In the genomic region with DNA sequence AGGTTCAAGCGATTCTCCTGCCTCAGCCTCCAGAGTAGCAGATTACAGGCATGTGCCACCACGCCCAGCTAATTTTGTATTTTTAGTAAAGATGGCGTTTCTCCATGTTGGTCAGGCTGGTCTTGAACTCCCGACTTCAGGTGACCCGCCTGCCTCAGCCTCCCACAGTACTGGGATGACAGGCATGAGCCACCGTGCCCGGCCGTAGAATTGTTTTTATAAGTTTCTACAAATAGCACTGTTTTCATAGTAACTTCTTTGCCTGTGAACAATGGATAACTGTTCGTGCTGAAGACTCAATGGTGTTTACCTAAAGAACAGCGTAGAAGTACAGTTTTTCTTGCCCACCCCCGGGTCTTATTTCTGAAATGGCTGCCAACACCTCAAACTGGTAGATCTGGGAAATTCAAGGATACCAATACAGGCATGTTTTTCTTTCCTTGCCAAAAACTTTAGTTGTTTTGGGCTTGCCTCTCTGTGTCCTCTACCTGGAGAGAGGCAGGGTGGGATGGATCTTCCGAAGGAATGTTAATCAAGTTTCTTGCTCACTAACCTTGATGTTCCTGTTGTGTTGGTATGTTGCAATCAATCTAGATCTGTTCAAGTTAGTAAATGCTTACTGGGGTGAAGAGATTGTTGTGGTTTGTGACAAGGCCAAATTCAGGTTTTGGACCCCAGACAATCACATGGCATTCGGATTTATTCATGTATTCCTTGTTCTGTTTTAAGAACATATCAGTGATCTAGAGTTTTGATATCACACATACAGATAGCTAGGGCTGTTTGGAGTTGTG, we compare ENCODE assay signal across 32 cellular contexts. TPM values are rescaled to one million over a fixed set of nuclear protein-coding genes. Genes with fewer than 3 reads are reported as not detected.
DNase-seq lines count a peak whose midpoint lies in the region; ATAC-seq, FAIRE-seq and TF ChIP-seq lines count a peak whose summit lies in the region.
"Had no signal": no experiment of that assay in that cellular context is flagged by ENCODE, and none has a peak within 500 bp of the region (broad histone marks: within the 10 kb centered on the region; RNA-seq: fewer than 3 reads in every experiment).

No MANE protein-coding gene starts in this region.

- intact Hi-C loops in K562 (cut with micrococcal nuclease): no loop called here
- intact Hi-C loops in esophagus squamous epithelium (cut with DNase I): no loop called here
- intact Hi-C loops in psoas muscle (cut with DNase I): no loop called here
- intact Hi-C loops in activated T-helper 1 cell treated with anti-CD3 and anti-CD28 coated beads, Interleukin-12 subunit alpha, Interleukin-12 subunit beta, Interleukin-2, Interleukin-4 antibody, amounts not matched to agents 30 ng/mL and 10 ng/mL and 1 ng/mL, durations not matched to agents 14 hours and 24 hours and 36 hours (cut with micrococcal nuclease): no loop called here

- POLR2A ChIA-PET in K562 (lab: Yijun Ruan, JAX): interaction anchor here (0.6 kb wide), 1 partner anchor 16 kb away, joined by 3 read pairs; no protein-coding TSS in a partner anchor

- no peak overlapping the region for H3K4me3 Mint-ChIP-seq in progenitor cell of endocrine pancreas (ENCODE audit: low read depth)
- no peak overlapping the region for H3K4me3 Mint-ChIP-seq in activated T-helper 1 cell treated with anti-CD3 and anti-CD28 coated beads, Interleukin-12 subunit alpha, Interleukin-12 subunit beta, Interleukin-2, Interleukin-4 antibody, amounts not matched to agents 30 ng/mL and 10 ng/mL and 1 ng/mL, durations not matched to agents 14 hours and 24 hours and 36 hours
- H3K4me3 Mint-ChIP-seq: activated CD8-positive, alpha-beta T cell treated with anti-CD3 and anti-CD28 coated beads for 36 hours; activated naive CD8-positive, alpha-beta T cell treated with anti-CD3 and anti-CD28 coated beads for 36 hours; CD14-positive monocyte; natural killer cell had no signal

- no peaks in the 10 kb centered on the region for H3K36me3 ChIP-seq in K562 (ENCODE audit: control insufficient read depth, insufficient read depth, low read length)
- H3K36me3 ChIP-seq in esophagus squamous epithelium: no peaks in the 10 kb centered on the region
- no peaks in the 10 kb centered on the region for H3K36me3 ChIP-seq in psoas muscle (ENCODE audit: insufficient read depth in 1 of 2, low read depth in 1 of 2)
- H3K36me3 ChIP-seq: spleen had no signal

- H3K9me3 Mint-ChIP-seq in progenitor cell of endocrine pancreas (ENCODE audit: low read depth): no peaks in the 10 kb centered on the region
- no peaks in the 10 kb centered on the region for H3K9me3 Mint-ChIP-seq in activated T-helper 1 cell treated with anti-CD3 and anti-CD28 coated beads, Interleukin-12 subunit alpha, Interleukin-12 subunit beta, Interleukin-2, Interleukin-4 antibody, amounts not matched to agents 30 ng/mL and 10 ng/mL and 1 ng/mL, durations not matched to agents 14 hours and 24 hours and 36 hours
- H3K9me3 Mint-ChIP-seq: activated CD8-positive, alpha-beta T cell treated with anti-CD3 and anti-CD28 coated beads for 36 hours; activated naive CD8-positive, alpha-beta T cell treated with anti-CD3 and anti-CD28 coated beads for 36 hours; activated T-helper 2 cell treated with anti-CD3 and anti-CD28 coated beads, Interferon-gamma antibody, Interleukin-2, Interleukin-4, amounts not matched to agents 10 μg/mL and 5 μg/mL and 100 μg/mL, durations not matched to agents 14 hours and 24 hours and 36 hours; CD14-positive monocyte; natural killer cell had no signal

- no peaks in the 10 kb centered on the region for H4K20me1 ChIP-seq in K562 (replicated peaks; ENCODE audit: control insufficient read depth, insufficient read depth, low read length)

- H3K4me1 Mint-ChIP-seq in progenitor cell of endocrine pancreas (ENCODE audit: low read depth): peaks cover 16% of the 10 kb centered on the region
- H3K4me1 Mint-ChIP-seq in activated T-helper 1 cell treated with anti-CD3 and anti-CD28 coated beads, Interleukin-12 subunit alpha, Interleukin-12 subunit beta, Interleukin-2, Interleukin-4 antibody, amounts not matched to agents 30 ng/mL and 10 ng/mL and 1 ng/mL, durations not matched to agents 14 hours and 24 hours and 36 hours (ENCODE audit: low read depth): peaks cover 16% of the 10 kb centered on the region

- H3K36me3 Mint-ChIP-seq in progenitor cell of endocrine pancreas (ENCODE audit: insufficient read depth): peaks cover 2% of the 10 kb centered on the region
- no peaks in the 10 kb centered on the region for H3K36me3 Mint-ChIP-seq in activated T-helper 1 cell treated with anti-CD3 and anti-CD28 coated beads, Interleukin-12 subunit alpha, Interleukin-12 subunit beta, Interleukin-2, Interleukin-4 antibody, amounts not matched to agents 30 ng/mL and 10 ng/mL and 1 ng/mL, durations not matched to agents 14 hours and 24 hours and 36 hours (ENCODE audit: low read depth)
- H3K36me3 Mint-ChIP-seq: activated naive CD8-positive, alpha-beta T cell treated with anti-CD3 and anti-CD28 coated beads for 36 hours; natural killer cell had no signal

- TF ChIP-seq CTCF in K562 (IDR thresholded peaks at IDR 0.05 in 2 of 3, conservative IDR thresholded peaks at IDR 0.05 in 1 of 3; ENCODE audit: insufficient read depth in 2 of 3, low read depth in 1 of 3, low read length in 3 of 3): no peak
- TF ChIP-seq CTCF in esophagus squamous epithelium (IDR thresholded peaks at IDR 0.05): no peak
- TF ChIP-seq CTCF in progenitor cell of endocrine pancreas (IDR thresholded peaks at IDR 0.05; ENCODE audit: unreplicated experiment): no peak
- TF ChIP-seq CTCF in psoas muscle (IDR thresholded peaks at IDR 0.05): no peak

- DNase-seq in GM12891 (ENCODE audit: insufficient read length, low spot score) (no peak), K562 (ENCODE audit: extremely low read depth in 1 of 4, low spot score in 3 of 4) (no peak), esophagus squamous epithelium (lab: John Stamatoyannopoulos, UW) (no peak), progenitor cell of endocrine pancreas (ENCODE audit: low spot score, unreplicated experiment) (no peak), psoas muscle (no peak)
- DNase-seq in activated effector memory CD4-positive, alpha-beta T cell treated with anti-CD3 and anti-CD28 coated beads, Interleukin-2, amount 50 U/mL, for 16 hours: no peak
- DNase-seq in activated T-helper 1 cell treated with anti-CD3 and anti-CD28 coated beads, Interleukin-12 subunit alpha, Interleukin-12 subunit beta, Interleukin-2, Interleukin-4 antibody, amounts not matched to agents 30 ng/mL and 10 ng/mL and 1 ng/mL, durations not matched to agents 14 hours and 24 hours and 36 hours (ENCODE audit: low spot score): no peak
- DNase-seq: activated CD4-positive, alpha-beta T cell treated with anti-CD3 and anti-CD28 coated beads for 1 hour; activated CD8-positive, alpha-beta T cell treated with anti-CD3 and anti-CD28 coated beads for 36 hours; activated naive CD8-positive, alpha-beta T cell treated with anti-CD3 and anti-CD28 coated beads for 36 hours; DMS79 treated with DMSO at 0.1 percent for 48 hours; erythroblast; foreskin melanocyte; GF-D8; left colon; natural killer cell; NCI-H1436; NCI-H446; NCI-H82; occipital lobe; retina; RPMI8226; spleen; T-helper 1 cell had no signal

- H3K4me3 ChIP-seq in K562 (no peak overlapping the region), esophagus squamous epithelium (peak overlapping the region in 1 of 4 donors; percentile 8), psoas muscle (no peak overlapping the region)
- H3K4me3 ChIP-seq: spleen had no signal

- no peaks in the 10 kb centered on the region for H3K9me1 ChIP-seq in K562 (ENCODE audit: control insufficient read depth, insufficient read depth, low read length)

- TF ChIP-seq EP300 in K562 (IDR thresholded peaks at IDR 0.05; ENCODE audit: low read length): no peak

- WGBS in K562 (ENCODE audit: insufficient coverage, low coverage, missing lambda C conversion rate): 65% methylated on average over 13 of the region's 13 CpGs
- WGBS in esophagus squamous epithelium, 2 donors: 39 to 58% methylated on average over 13 of the region's 13 CpGs
- 91 to 95% (median 93%) methylated on average over 13 of the region's 13 CpGs for WGBS in psoas muscle, 3 donors

- in situ Hi-C loops in K562 (cut with MboI): no loop called here

- peak overlapping the region; percentile 87 for H3K27ac Mint-ChIP-seq in progenitor cell of endocrine pancreas
- no peak overlapping the region for H3K27ac Mint-ChIP-seq in activated T-helper 1 cell treated with anti-CD3 and anti-CD28 coated beads, Interleukin-12 subunit alpha, Interleukin-12 subunit beta, Interleukin-2, Interleukin-4 antibody, amounts not matched to agents 30 ng/mL and 10 ng/mL and 1 ng/mL, durations not matched to agents 14 hours and 24 hours and 36 hours
- H3K27ac Mint-ChIP-seq: activated CD8-positive, alpha-beta T cell treated with anti-CD3 and anti-CD28 coated beads for 36 hours; activated naive CD8-positive, alpha-beta T cell treated with anti-CD3 and anti-CD28 coated beads for 36 hours; activated T-helper 2 cell treated with anti-CD3 and anti-CD28 coated beads, Interferon-gamma antibody, Interleukin-2, Interleukin-4, amounts not matched to agents 10 μg/mL and 5 μg/mL and 100 μg/mL, durations not matched to agents 14 hours and 24 hours and 36 hours; natural killer cell had no signal

- FAIRE-seq in GM12891 (lab: Jason Lieb, UNC) (peak; percentile 33), K562 (lab: Jason Lieb, UNC) (no peak)
- FAIRE-seq: GM18507 had no signal

- ATAC-seq in K562 (no peak), psoas muscle (no peak), GM21381 (IDR thresholded peaks at IDR 0.05; ENCODE audit: unreplicated experiment) (no peak)
- ATAC-seq: activated CD8-positive, alpha-beta T cell treated with anti-CD3 and anti-CD28 coated beads for 36 hours; left colon; natural killer cell had no signal

- H3K9me3 ChIP-seq in K562 (replicated peaks; ENCODE audit: control insufficient read depth, insufficient read depth, low read depth, low read length) (no peaks in the 10 kb centered on the region), esophagus squamous epithelium (no peaks in the 10 kb centered on the region), psoas muscle (no peaks in the 10 kb centered on the region)
- H3K9me3 ChIP-seq: spleen had no signal

- peaks cover 10% of the 10 kb centered on the region for H3K79me2 ChIP-seq in K562 (ENCODE audit: control insufficient read depth, insufficient read depth, low read length)

- H3K27me3 Mint-ChIP-seq in progenitor cell of endocrine pancreas: no peaks in the 10 kb centered on the region
- no peaks in the 10 kb centered on the region for H3K27me3 Mint-ChIP-seq in activated T-helper 1 cell treated with anti-CD3 and anti-CD28 coated beads, Interleukin-12 subunit alpha, Interleukin-12 subunit beta, Interleukin-2, Interleukin-4 antibody, amounts not matched to agents 30 ng/mL and 10 ng/mL and 1 ng/mL, durations not matched to agents 14 hours and 24 hours and 36 hours (ENCODE audit: insufficient read depth)
- H3K27me3 Mint-ChIP-seq: activated CD8-positive, alpha-beta T cell treated with anti-CD3 and anti-CD28 coated beads for 36 hours; activated naive CD8-positive, alpha-beta T cell treated with anti-CD3 and anti-CD28 coated beads for 36 hours had no signal

- no peak overlapping the region for H3K9ac ChIP-seq in K562 (ENCODE audit: insufficient read depth in 1 of 2, low read depth in 2 of 2, low read length in 2 of 2)
- H3K9ac ChIP-seq: KMS-11 had no signal

- no peak for TF ChIP-seq RAD21 in K562 (CRISPR knock-in tag; conservative IDR thresholded peaks at IDR 0.05 in 1 of 2, IDR thresholded peaks at IDR 0.05 in 1 of 2)

- H3K27ac ChIP-seq in K562 (ENCODE audit: extremely low read depth, low read depth, low read length): no peak overlapping the region
- peak overlapping the region; percentile 38 to 59 (median 53) for H3K27ac ChIP-seq in esophagus squamous epithelium
- no peak overlapping the region for H3K27ac ChIP-seq in psoas muscle
- H3K27ac ChIP-seq: 22Rv1, KMS-11, spleen had no signal

- peaks cover 0 to 25% of the 10 kb centered on the region in 2 experiments; a peak in 4 of 5 replicates for H3K4me1 ChIP-seq in K562 (replicated peaks in 1 of 2; ENCODE audit: control insufficient read depth in 2 of 2, insufficient read depth in 2 of 2, low read length in 2 of 2)
- H3K4me1 ChIP-seq in esophagus squamous epithelium: peaks cover 0 to 79% (median 12%) of the 10 kb centered on the region in 3 donors
- peaks cover 17% of the 10 kb centered on the region for H3K4me1 ChIP-seq in psoas muscle

- TF ChIP-seq POLR2A in GM12891 (IDR thresholded peaks at IDR 0.05; ENCODE audit: low read depth, low read length) (no peak), K562 (conservative IDR thresholded peaks at IDR 0.05) (no peak), esophagus squamous epithelium (IDR thresholded peaks at IDR 0.05) (no peak)

- CTCF ChIA-PET in K562 (lab: Yijun Ruan, JAX; ENCODE audit: low intra/inter-chr PET ratio): no interaction called here

- H2AFZ ChIP-seq in K562 (ENCODE audit: low read depth, low read length): no peak overlapping the region

- no peak overlapping the region for H3K4me2 ChIP-seq in K562 (ENCODE audit: insufficient read depth, low read length)
- H3K4me2 ChIP-seq: KMS-11 had no signal

- H3K27me3 ChIP-seq in K562 (ENCODE audit: control insufficient read depth in 2 of 2, insufficient read depth in 2 of 2, low read length in 2 of 2) (no peaks in the 10 kb centered on the region), esophagus squamous epithelium (no peaks in the 10 kb centered on the region), psoas muscle (ENCODE audit: insufficient read depth in 3 of 3, low read length in 2 of 3) (no peaks in the 10 kb centered on the region)
- H3K27me3 ChIP-seq: spleen had no signal

- no TSS peak for BruUV-seq in K562 (replicated peaks; lab: Mats Ljungman, UMichigan)

RNA-seq across cellular contexts. Expression of gene RUFY3, which starts 2.8 kb away (rescaled TPM):
- polyA plus RNA-seq in GM12891 (2012; ENCODE audit: low read depth, missing spikeins): 8.8 TPM
- total RNA-seq in K562 (2011; cell fraction: chromatin; rRNA removed; ENCODE audit: low replicate concordance): 17.6 and 69.3 TPM in 2 replicates
- total RNA-seq in K562 (2011; cell fraction: nucleolus; rRNA removed): 10.0 and 18.6 TPM in 2 replicates
- total RNA-seq in K562 (2011; cell fraction: nucleoplasm; rRNA removed): 28.0 and 44.3 TPM in 2 replicates
- 20.0 and 22.2 TPM in 2 replicates for total RNA-seq in K562 (2014; rRNA removed)
- total RNA-seq in K562 (2014; rRNA removed; fragmentation: Illumina TruSeq; extraction: Trizol): 28.1 and 30.8 TPM in 2 replicates
- total RNA-seq in K562 (2015; rRNA removed; fragmentation: Illumina TruSeq; extraction: Trizol): 25.0 and 25.3 TPM in 2 replicates
- total RNA-seq in K562 (2021): 24.0 and 31.1 TPM in 2 replicates
- polyA plus RNA-seq in K562 (2011; rRNA removed): 18.2 and 21.5 TPM in 2 replicates
- polyA plus RNA-seq in K562 (2011; cell fraction: cytosol; rRNA removed): 4.5 and 4.7 TPM in 2 replicates
- polyA plus RNA-seq in K562 (2011; cell fraction: nucleus; rRNA removed): 28.3 and 29.4 TPM in 2 replicates
- 11.2 and 23.7 TPM in 2 replicates for polyA plus RNA-seq in K562 (2012)
- polyA plus RNA-seq in K562 (2014; fragmentation: Illumina TruSeq; extraction: Trizol): 16.0 and 18.6 TPM in 2 replicates
- 1 to 10 TPM; 4.2 to 4.5 TPM for polyA plus RNA-seq in K562 (2014; fragmentation: Nextera tagmentation; extraction: Ambion mirVana)
- 15.1 and 15.4 TPM in 2 replicates for polyA plus RNA-seq in K562 (2014; rRNA removed)
- polyA minus RNA-seq in K562 (2011; rRNA and poly(A)+ RNA removed): 19.9 and 21.8 TPM in 2 replicates
- 9.9 and 16.1 TPM in 2 replicates for polyA minus RNA-seq in K562 (2011; cell fraction: cytosol; rRNA and poly(A)+ RNA removed)
- 13.6 and 17.3 TPM in 2 replicates for polyA minus RNA-seq in K562 (2011; cell fraction: nucleus; rRNA and poly(A)+ RNA removed)
- 10 to 100 TPM; 30.4 to 63.9 (median 42.4) TPM for total RNA-seq in esophagus squamous epithelium
- 103 TPM in 2 replicates for total RNA-seq in progenitor cell of endocrine pancreas
- 10 to 100 TPM; 31.3 to 53.7 (median 43.3) TPM for total RNA-seq in psoas muscle
- polyA plus RNA-seq in psoas muscle: 10 to 100 TPM; 15.1 to 35.2 (median 27.7) TPM
- 12.5 and 13.4 TPM in 2 replicates for total RNA-seq in activated T-helper 1 cell treated with anti-CD3 and anti-CD28 coated beads, Interleukin-12 subunit alpha, Interleukin-12 subunit beta, Interleukin-2, Interleukin-4 antibody, amounts not matched to agents 30 ng/mL and 10 ng/mL and 1 ng/mL, durations not matched to agents 14 hours and 24 hours and 36 hours

RNA-seq across cellular contexts. Expression of gene UTP3, which starts 30.7 kb away (rescaled TPM):
- 31.5 TPM for polyA plus RNA-seq in GM12891 (2012; ENCODE audit: low read depth, missing spikeins)
- 6.4 and 21.4 TPM in 2 replicates for total RNA-seq in K562 (2011; cell fraction: chromatin; rRNA removed; ENCODE audit: low replicate concordance)
- total RNA-seq in K562 (2011; cell fraction: nucleolus; rRNA removed): 6.3 and 6.5 TPM in 2 replicates
- total RNA-seq in K562 (2011; cell fraction: nucleoplasm; rRNA removed): 10.2 and 12.8 TPM in 2 replicates
- 32.2 and 34.0 TPM in 2 replicates for total RNA-seq in K562 (2014; rRNA removed)
- 34.5 and 35.0 TPM in 2 replicates for total RNA-seq in K562 (2014; rRNA removed; fragmentation: Illumina TruSeq; extraction: Trizol)
- 30.6 and 32.4 TPM in 2 replicates for total RNA-seq in K562 (2015; rRNA removed; fragmentation: Illumina TruSeq; extraction: Trizol)
- total RNA-seq in K562 (2021): 33.4 and 38.8 TPM in 2 replicates
- polyA plus RNA-seq in K562 (2011; rRNA removed): 17.2 and 30.9 TPM in 2 replicates
- 12.1 and 15.7 TPM in 2 replicates for polyA plus RNA-seq in K562 (2011; cell fraction: cytosol; rRNA removed)
- 7.1 and 7.7 TPM in 2 replicates for polyA plus RNA-seq in K562 (2011; cell fraction: nucleus; rRNA removed)
- 35.7 and 50.1 TPM in 2 replicates for polyA plus RNA-seq in K562 (2012)
- 59.1 and 69.3 TPM in 2 replicates for polyA plus RNA-seq in K562 (2014; fragmentation: Illumina TruSeq; extraction: Trizol)
- polyA plus RNA-seq in K562 (2014; fragmentation: Nextera tagmentation; extraction: Ambion mirVana): 10 to 100 TPM; 11.9 to 12.4 TPM
- polyA plus RNA-seq in K562 (2014; rRNA removed): 54.6 and 64.8 TPM in 2 replicates
- polyA minus RNA-seq in K562 (2011; rRNA and poly(A)+ RNA removed): 12.6 and 17.2 TPM in 2 replicates
- polyA minus RNA-seq in K562 (2011; cell fraction: cytosol; rRNA and poly(A)+ RNA removed): 6.4 and 9.3 TPM in 2 replicates
- polyA minus RNA-seq in K562 (2011; cell fraction: nucleus; rRNA and poly(A)+ RNA removed): 4.4 and 8.4 TPM in 2 replicates
- 10 to 100 TPM; 16.0 to 29.8 (median 24.4) TPM for total RNA-seq in esophagus squamous epithelium
- total RNA-seq in progenitor cell of endocrine pancreas: 25.5 and 27.7 TPM in 2 replicates
- total RNA-seq in psoas muscle: 10 to 100 TPM; 13.1 to 22.6 (median 20.2) TPM
- 10 to 100 TPM; 13.0 to 32.5 (median 28.6) TPM for polyA plus RNA-seq in psoas muscle
- 51.5 and 52.8 TPM in 2 replicates for total RNA-seq in activated T-helper 1 cell treated with anti-CD3 and anti-CD28 coated beads, Interleukin-12 subunit alpha, Interleukin-12 subunit beta, Interleukin-2, Interleukin-4 antibody, amounts not matched to agents 30 ng/mL and 10 ng/mL and 1 ng/mL, durations not matched to agents 14 hours and 24 hours and 36 hours

RNA-seq across cellular contexts. Expression of gene JCHAIN, which starts 52.7 kb away (rescaled TPM):
- polyA plus RNA-seq in GM12891 (2012; ENCODE audit: low read depth, missing spikeins): 110 TPM
- not detected in 2 replicates for total RNA-seq in K562 (2011; cell fraction: chromatin; rRNA removed; ENCODE audit: low replicate concordance)
- not detected in 2 replicates for total RNA-seq in K562 (2011; cell fraction: nucleolus; rRNA removed)
- total RNA-seq in K562 (2011; cell fraction: nucleoplasm; rRNA removed): not detected in 2 replicates
- total RNA-seq in K562 (2014; rRNA removed) (not detected in 2 replicates), K562 (2014; rRNA removed; fragmentation: Illumina TruSeq; extraction: Trizol) (not detected in 2 replicates), K562 (2015; rRNA removed; fragmentation: Illumina TruSeq; extraction: Trizol) (not detected in 2 replicates), K562 (2021) (0.27 and 0.33 TPM in 2 replicates), esophagus squamous epithelium (100 to 1,000 TPM in 1 of 4 donors, 10 to 100 TPM in 1, 1 to 10 TPM in 1, not detected in 1; 2.0 to 138 (median 29.0) TPM), progenitor cell of endocrine pancreas (not detected in 2 replicates), psoas muscle (1 to 10 TPM in 3 of 4 donors, under 1 TPM in 1; 0.50 to 3.0 (median 1.7) TPM)
- polyA plus RNA-seq in K562 (2011; rRNA removed) (0.08 TPM in 1 of 2 replicates, not detected in the other), K562 (2014; fragmentation: Illumina TruSeq; extraction: Trizol) (0.32 TPM in 1 of 2 replicates, not detected in the other), K562 (2014; fragmentation: Nextera tagmentation; extraction: Ambion mirVana) (under 1 TPM; 0.04 to 0.20 TPM), K562 (2014; rRNA removed) (0.68 TPM in 1 of 2 replicates, not detected in the other), psoas muscle (under 1 TPM; 0.13 to 0.73 (median 0.15) TPM)
- not detected in 2 replicates for polyA plus RNA-seq in K562 (2011; cell fraction: cytosol; rRNA removed)
- polyA plus RNA-seq in K562 (2011; cell fraction: nucleus; rRNA removed): not detected in 2 replicates
- polyA plus RNA-seq in K562 (2012): 0.08 and 0.40 TPM in 2 replicates
- not detected in 2 replicates for polyA minus RNA-seq in K562 (2011; rRNA and poly(A)+ RNA removed)
- polyA minus RNA-seq in K562 (2011; cell fraction: cytosol; rRNA and poly(A)+ RNA removed): not detected in 2 replicates
- not detected in 2 replicates for polyA minus RNA-seq in K562 (2011; cell fraction: nucleus; rRNA and poly(A)+ RNA removed)
- not detected in 2 replicates for total RNA-seq in activated T-helper 1 cell treated with anti-CD3 and anti-CD28 coated beads, Interleukin-12 subunit alpha, Interleukin-12 subunit beta, Interleukin-2, Interleukin-4 antibody, amounts not matched to agents 30 ng/mL and 10 ng/mL and 1 ng/mL, durations not matched to agents 14 hours and 24 hours and 36 hours
- total RNA-seq: activated CD8-positive, alpha-beta T cell treated with anti-CD3 and anti-CD28 coated beads for 36 hours; activated naive CD8-positive, alpha-beta T cell treated with anti-CD3 and anti-CD28 coated beads for 36 hours; activated T-helper 2 cell treated with anti-CD3 and anti-CD28 coated beads, Interferon-gamma antibody, Interleukin-2, Interleukin-4, amounts not matched to agents 10 μg/mL and 5 μg/mL and 100 μg/mL, durations not matched to agents 14 hours and 24 hours and 36 hours; HT1080; occipital lobe; SK-MEL-5 had no signal

Comparison
In these comparisons a context has a peak if more than half of its experiments do, and no peak if none do; other contexts are left out.
1. H3K27ac ChIP-seq: peak in esophagus squamous epithelium (4 of 4); none in K562 (single experiment) and psoas muscle (single experiment).